25 cellular contexts compared by ENCODE assay signal in genomic region chr13:24209138-24209537, GRCh38.
"Had no signal": no experiment of that assay in that cellular context is flagged by ENCODE, and none has a peak within 500 bp of the region (broad histone marks: within the 10 kb centered on the region; RNA-seq: fewer than 3 reads in every experiment).

No MANE protein-coding gene starts in this region.

- H3K4me1 ChIP-seq: psoas muscle had no signal

- H3K9me3 ChIP-seq: esophagus squamous epithelium, gastroesophageal sphincter, left lung, lower lobe of right lung, pancreas, psoas muscle, spleen, thoracic aorta had no signal

- H3K27ac Mint-ChIP-seq: effector memory CD8-positive, alpha-beta T cell; immature natural killer cell; memory B cell; mesothelial cell of epicardium; natural killer cell treated with Interleukin-12 subunit alpha and Interleukin-12 subunit beta and Interleukin-15 and Interleukin-18, amount 100 ng/mL, for 72 hours; stimulated activated memory B cell treated with anti-CD40 and anti-IgM and Interleukin-4, amounts not matched to agents 10 μg/mL and 1 μg/mL and 100 μg/mL, for 72 hours; stimulated activated naive CD8-positive, alpha-beta T cell treated with anti-CD3 and anti-CD28 coated beads, Interleukin-15, Interleukin-2, amounts not matched to agents 100 ng/mL and 50 ng/mL, for 24 hours had no signal

- H3K27ac ChIP-seq: epithelial cell of prostate, esophagus squamous epithelium, gastroesophageal sphincter, left lung, lower lobe of right lung, psoas muscle, thoracic aorta had no signal

- H3K36me3 ChIP-seq: esophagus squamous epithelium, gastroesophageal sphincter, left lung, lower lobe of right lung, pancreas, spleen, thoracic aorta had no signal

- H3K9me3 Mint-ChIP-seq: effector memory CD8-positive, alpha-beta T cell; immature natural killer cell; memory B cell; natural killer cell treated with Interleukin-12 subunit alpha and Interleukin-12 subunit beta and Interleukin-15 and Interleukin-18, amount 100 ng/mL, for 72 hours; stimulated activated naive CD8-positive, alpha-beta T cell treated with anti-CD3 and anti-CD28 coated beads, Interleukin-15, Interleukin-2, amounts not matched to agents 100 ng/mL and 50 ng/mL, for 24 hours had no signal

- DNase-seq: effector memory CD8-positive, alpha-beta T cell; esophagus squamous epithelium; foreskin fibroblast; glutamatergic neuron; immature natural killer cell; left lung; lower lobe of right lung; occipital lobe; pancreas; psoas muscle; retina; spleen; stimulated activated CD4-positive, alpha-beta T cell treated with anti-CD3 and anti-CD28 coated beads, Interleukin-15, amount 100 ng/mL, for 24 hours; stimulated activated CD4-positive, alpha-beta T cell treated with anti-CD3 and anti-CD28 coated beads, Interleukin-1b, Interleukin-23, amount 100 ng/mL, for 48 hours; stimulated activated CD4-positive, alpha-beta T cell treated with anti-CD3 and anti-CD28 coated beads, Interleukin-4, amount 100 ng/mL, for 24 hours; trophoblast cell had no signal

- H3K27me3 ChIP-seq: esophagus squamous epithelium, gastroesophageal sphincter, left lung, pancreas, spleen had no signal

- FAIRE-seq: pancreas had no signal

- H3K4me3 ChIP-seq: esophagus squamous epithelium, gastroesophageal sphincter, left lung, lower lobe of right lung, pancreas, psoas muscle, spleen, thoracic aorta had no signal

- H3K27me3 Mint-ChIP-seq: stimulated activated naive CD8-positive, alpha-beta T cell treated with anti-CD3 and anti-CD28 coated beads, Interleukin-15, Interleukin-2, amounts not matched to agents 100 ng/mL and 50 ng/mL, for 24 hours had no signal

- ATAC-seq: effector memory CD8-positive, alpha-beta T cell; gastroesophageal sphincter; natural killer cell treated with Interleukin-12 subunit alpha and Interleukin-12 subunit beta and Interleukin-15 and Interleukin-18, amount 100 ng/mL, for 72 hours; psoas muscle; sciatic nerve; stimulated activated memory B cell treated with anti-CD40 and anti-IgM and Interleukin-4, amounts not matched to agents 10 μg/mL and 1 μg/mL and 100 μg/mL, for 72 hours had no signal

- H3K4me3 Mint-ChIP-seq: effector memory CD8-positive, alpha-beta T cell; immature natural killer cell; memory B cell; mesothelial cell of epicardium; natural killer cell treated with Interleukin-12 subunit alpha and Interleukin-12 subunit beta and Interleukin-15 and Interleukin-18, amount 100 ng/mL, for 72 hours; stimulated activated memory B cell treated with anti-CD40 and anti-IgM and Interleukin-4, amounts not matched to agents 10 μg/mL and 1 μg/mL and 100 μg/mL, for 72 hours; stimulated activated naive CD8-positive, alpha-beta T cell treated with anti-CD3 and anti-CD28 coated beads, Interleukin-15, Interleukin-2, amounts not matched to agents 100 ng/mL and 50 ng/mL, for 24 hours had no signal

- H3K36me3 Mint-ChIP-seq: immature natural killer cell; memory B cell; mesothelial cell of epicardium; stimulated activated memory B cell treated with anti-CD40 and anti-IgM and Interleukin-4, amounts not matched to agents 10 μg/mL and 1 μg/mL and 100 μg/mL, for 72 hours had no signal
